In the genomic region with DNA sequence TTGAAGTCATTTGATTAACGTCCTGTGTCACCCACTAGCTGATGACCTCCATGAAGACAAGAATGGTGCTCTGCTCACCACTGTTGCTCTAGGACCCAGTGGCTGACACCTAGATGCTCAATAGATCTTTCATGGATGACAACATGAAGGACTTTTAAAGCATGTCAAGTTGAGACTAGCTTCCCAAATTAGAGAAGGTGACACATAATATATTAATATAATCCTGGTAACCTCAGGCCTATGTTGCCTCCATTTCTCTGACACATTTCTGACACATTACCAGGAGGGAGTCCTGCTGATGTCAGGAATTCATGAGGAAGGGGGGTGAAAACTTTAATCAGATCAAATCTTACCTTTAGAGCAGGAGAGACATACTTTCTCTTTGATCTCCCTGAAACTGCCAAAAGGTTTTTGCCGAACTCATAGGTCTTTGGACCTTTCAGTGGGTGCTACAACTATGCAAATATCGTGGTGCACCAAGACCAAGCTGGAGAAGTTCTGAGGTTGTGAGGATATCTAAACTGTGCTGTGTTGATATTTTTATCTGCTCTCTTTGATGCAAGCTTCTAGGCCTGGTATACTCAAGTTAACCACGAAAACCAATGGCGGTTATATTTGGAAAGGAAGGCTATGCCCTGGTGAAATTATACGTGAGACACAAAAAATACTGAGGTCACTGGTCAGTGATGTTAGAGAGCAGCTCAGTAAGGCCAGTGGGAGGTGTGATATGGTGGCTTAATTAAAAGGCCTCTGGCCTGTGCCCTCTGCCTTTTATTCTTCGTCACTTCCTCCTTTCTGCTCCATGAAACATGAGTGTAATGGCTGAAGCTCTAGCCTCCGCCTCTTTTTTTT, we compare ENCODE assay signal across 9 cellular contexts. TPM values are rescaled to one million over a fixed set of nuclear protein-coding genes. Genes with fewer than 3 reads are reported as not detected.
DNase-seq lines count a peak whose midpoint lies in the region; ATAC-seq and TF ChIP-seq lines count a peak whose summit lies in the region.
"Had no signal": no experiment of that assay in that cellular context is flagged by ENCODE, and none has a peak within 500 bp of the region (broad histone marks: within the 10 kb centered on the region; RNA-seq: fewer than 3 reads in every experiment).

No MANE protein-coding gene starts in this region.

- intact Hi-C loops in right cardiac atrium (cut with DNase I): no loop called here

- peaks cover 28% of the 10 kb centered on the region for H3K4me1 Mint-ChIP-seq in chondrocyte (ENCODE audit: low read depth)

- no peaks in the 10 kb centered on the region for H3K4me1 ChIP-seq in right cardiac atrium (ENCODE audit: control insufficient read depth, insufficient read depth, low read length)

- 87% methylated on average over 8 of the region's 8 CpGs for WGBS in right cardiac atrium

- DNase-seq in chondrocyte (ENCODE audit: low spot score) (no peak), DMS153 treated with DMSO at 0.1 percent for 48 hours (lab: John Stamatoyannopoulos, UW; ENCODE audit: unreplicated experiment) (no peak), hypothalamus (lab: John Stamatoyannopoulos, UW) (no peak), right cardiac atrium (no peak), DMS53 (lab: John Stamatoyannopoulos, UW) (no peak)

- no peak overlapping the region for H3K27ac ChIP-seq in right cardiac atrium (ENCODE audit: low read length)

- peak overlapping the region; percentile 70 for H3K27ac Mint-ChIP-seq in chondrocyte (ENCODE audit: unreplicated experiment)

- no peaks in the 10 kb centered on the region for H3K36me3 Mint-ChIP-seq in chondrocyte (ENCODE audit: low read depth)

- peak; percentile 88 for ATAC-seq in GM18505 (IDR thresholded peaks at IDR 0.05; ENCODE audit: unreplicated experiment)
- peak; percentile 94 for ATAC-seq in GM21526 (IDR thresholded peaks at IDR 0.05; ENCODE audit: low FRiP score, unreplicated experiment)
- peak; percentile 95 for ATAC-seq in HG03565 (IDR thresholded peaks at IDR 0.05; ENCODE audit: unreplicated experiment)
- no peak for ATAC-seq in right cardiac atrium
- ATAC-seq: HCT116 had no signal

- H3K9me3 ChIP-seq in right cardiac atrium (ENCODE audit: control insufficient read depth, low read length): no peaks in the 10 kb centered on the region

- no peak for TF ChIP-seq CTCF in chondrocyte (IDR thresholded peaks at IDR 0.05)

- H3K4me3 ChIP-seq in right cardiac atrium (ENCODE audit: low read length): no peak overlapping the region

- no peak overlapping the region for H3K4me3 Mint-ChIP-seq in chondrocyte (ENCODE audit: unreplicated experiment)

- H3K27me3 Mint-ChIP-seq in chondrocyte (ENCODE audit: low read depth): no peaks in the 10 kb centered on the region

- no peaks in the 10 kb centered on the region for H3K9me3 Mint-ChIP-seq in chondrocyte (ENCODE audit: low read depth)

- H3K27me3 ChIP-seq in right cardiac atrium (ENCODE audit: control insufficient read depth, insufficient read depth): no peaks in the 10 kb centered on the region

- TF ChIP-seq POLR2A in GM18505 (IDR thresholded peaks at IDR 0.05; ENCODE audit: borderline replicate concordance, extremely low read depth, insufficient read depth, insufficient read length): no peak

RNA-seq across cellular contexts. Expression of a gene that starts 13.2 kb away (rescaled TPM):
- total RNA-seq in chondrocyte (2.2 to 3.1 TPM (median 2.3 TPM) in 3 replicates), right cardiac atrium (10 to 100 TPM in 1 of 4 donors, 1 to 10 TPM in 3; 4.4 to 10.8 (median 8.2) TPM)
- polyA plus RNA-seq in right cardiac atrium: 3.5 TPM

Comparison
In these comparisons a context has a peak if more than half of its experiments do, and no peak if none do; other contexts are left out.
1. ATAC-seq: peak in GM18505 (single experiment), GM21526 (single experiment) and HG03565 (single experiment); none in right cardiac atrium (0 of 2).